11 cellular contexts compared by ENCODE assay signal in the genomic region with DNA sequence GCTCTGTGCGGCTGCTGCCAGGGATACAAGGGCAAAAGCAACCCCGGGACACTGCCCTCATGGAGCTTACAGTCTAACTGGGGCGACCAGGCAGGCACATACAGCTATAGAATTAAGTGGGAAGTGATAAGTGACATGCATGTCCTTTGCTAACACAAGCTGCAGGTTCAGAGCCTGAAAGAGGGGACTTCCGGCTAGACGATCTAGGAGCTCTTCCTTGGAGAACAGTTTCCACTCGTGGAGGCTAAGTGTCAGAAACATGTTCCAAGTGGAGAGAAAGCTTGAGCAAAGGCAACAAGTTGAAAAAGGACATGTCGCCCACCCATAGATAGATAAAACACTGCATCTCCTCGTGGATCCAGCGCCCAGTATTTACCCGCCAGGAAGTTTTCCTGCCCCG. TPM values are rescaled to one million over a fixed set of nuclear protein-coding genes. Genes with fewer than 3 reads are reported as not detected.
DNase-seq lines count a peak whose midpoint lies in the region; ATAC-seq, FAIRE-seq and TF ChIP-seq lines count a peak whose summit lies in the region.
"Had no signal": no experiment of that assay in that cellular context is flagged by ENCODE, and none has a peak within 500 bp of the region (broad histone marks: within the 10 kb centered on the region; RNA-seq: fewer than 3 reads in every experiment).

No MANE protein-coding gene starts in this region.

- H3K79me2 ChIP-seq in HCT116 (ENCODE audit: insufficient read depth, low read length) = no peaks in the 10 kb centered on the region

- no peaks in the 10 kb centered on the region for H3K9me2 ChIP-seq in HCT116 (ENCODE audit: insufficient read depth)

- DNase-seq in HCT116 (ENCODE audit: low read depth, low spot score) (no peak), neural crest cell (ENCODE audit: low read depth, low spot score) (no peak), NCI-H1436 (lab: John Stamatoyannopoulos, UW) (no peak), GM12891 (ENCODE audit: insufficient read length, low spot score) (no peak)
- DNase-seq in stimulated activated CD8-positive, alpha-beta memory T cell treated with anti-CD3 and anti-CD28 coated beads, Interleukin-4, amount 100 ng/mL, for 48 hours = no peak
- DNase-seq: activated CD8-positive, alpha-beta memory T cell treated with anti-CD3 and anti-CD28 coated beads, Interleukin-2, amount 50 U/mL, for 4 hours; NCI-H1105 treated with DMSO at 0.1 percent for 48 hours had no signal

- CTCF ChIA-PET in HCT116 (lab: Charles Lee) = no interaction called here

- no TSS peak for BruUV-seq in HCT116 (replicated peaks; lab: Mats Ljungman, UMichigan)

- no peaks in the 10 kb centered on the region for H3K36me3 ChIP-seq in BLaER1 treated with 17β-estradiol and CSF1 and Interleukin-3, amounts not matched to agents 10 nM and 100 nM
- H3K36me3 ChIP-seq in HCT116 (ENCODE audit: control insufficient read depth in 1 of 2, insufficient read depth in 2 of 2, low read length in 2 of 2) = no peaks in the 10 kb centered on the region
- H3K36me3 ChIP-seq in duodenal mucosa (ENCODE audit: control insufficient read depth in 1 of 2, insufficient read depth in 2 of 2, low read length in 2 of 2) = no peaks in the 10 kb centered on the region

- H3K4me1 ChIP-seq in BLaER1 treated with 17β-estradiol and CSF1 and Interleukin-3, amounts not matched to agents 10 nM and 100 nM = peaks cover 20 to 36% (median 29%) of the 10 kb centered on the region in 10 experiments
- no peaks in the 10 kb centered on the region for H3K4me1 ChIP-seq in HCT116 (ENCODE audit: control insufficient read depth in 1 of 2, insufficient read depth in 2 of 2, low read length in 2 of 2)
- H3K4me1 ChIP-seq in duodenal mucosa (ENCODE audit: control insufficient read depth in 1 of 2, insufficient read depth in 2 of 2, low read length in 2 of 2) = peaks cover 5 to 24% of the 10 kb centered on the region in 2 donors

- H3K4me3 Mint-ChIP-seq in neural crest cell = peak overlapping the region; percentile 50

- TF ChIP-seq POLR2A in HCT116 (IDR thresholded peaks at IDR 0.05; ENCODE audit: borderline replicate concordance, extremely low read depth, insufficient read depth, insufficient read length) (no peak), GM12891 (IDR thresholded peaks at IDR 0.05; ENCODE audit: low read depth, low read length) (no peak)

- peak overlapping the region; percentile 21 to 78 (median 60); a peak in 19 of 22 replicates for H3K4me2 ChIP-seq in BLaER1 treated with 17β-estradiol and CSF1 and Interleukin-3, amounts not matched to agents 10 nM and 100 nM
- H3K4me2 ChIP-seq in HCT116 (ENCODE audit: low read length) = no peak overlapping the region

- H4K20me1 ChIP-seq in BLaER1 treated with 17β-estradiol and CSF1 and Interleukin-3, amounts not matched to agents 10 nM and 100 nM = peaks cover 0 to 90% (median 71%) of the 10 kb centered on the region in 11 experiments; a peak in 18 of 22 replicates
- no peaks in the 10 kb centered on the region for H4K20me1 ChIP-seq in HCT116 (ENCODE audit: insufficient read depth)

- ATAC-seq in HCT116 (no peak), GM18861 (IDR thresholded peaks at IDR 0.05; ENCODE audit: unreplicated experiment) (no peak)

- no peak for FAIRE-seq in GM12891 (lab: Jason Lieb, UNC)

- H3K27ac Mint-ChIP-seq in neural crest cell (ENCODE audit: unreplicated experiment) = no peak overlapping the region

- peak overlapping the region in 7 of 10 experiments; percentile 22 to 50 (median 35); a peak in 7 of 20 replicates for H3K4me3 ChIP-seq in BLaER1 treated with 17β-estradiol and CSF1 and Interleukin-3, amounts not matched to agents 10 nM and 100 nM
- H3K4me3 ChIP-seq in HCT116 (replicated peaks in 1 of 2; ENCODE audit: low read depth in 1 of 2, low read length in 2 of 2) = no peak overlapping the region
- peak overlapping the region; percentile 59 to 76 for H3K4me3 ChIP-seq in duodenal mucosa (ENCODE audit: low read depth in 1 of 2, low read length in 2 of 2)

- H3K27me3 Mint-ChIP-seq in neural crest cell (ENCODE audit: low read depth) = peaks cover 97% of the 10 kb centered on the region

- H3K27me3 ChIP-seq in BLaER1 treated with 17β-estradiol and CSF1 and Interleukin-3, amounts not matched to agents 10 nM and 100 nM = peaks cover 100% of the 10 kb centered on the region in 11 experiments
- H3K27me3 ChIP-seq in HCT116 (ENCODE audit: insufficient read depth, low read length) (peaks cover 9% of the 10 kb centered on the region), duodenal mucosa (ENCODE audit: control insufficient read depth in 1 of 2, insufficient read depth in 2 of 2, low read length in 2 of 2) (peaks cover 84 to 95% of the 10 kb centered on the region in 2 donors)

- H3K9ac ChIP-seq in BLaER1 treated with 17β-estradiol and CSF1 and Interleukin-3, amounts not matched to agents 10 nM and 100 nM = no peak overlapping the region
- H3K9ac ChIP-seq in HCT116 (ENCODE audit: low read length) (no peak overlapping the region), duodenal mucosa (ENCODE audit: low read depth in 1 of 2, low read length in 2 of 2) (peak overlapping the region; percentile 20 to 26)

- TF ChIP-seq RAD21 in HCT116 (IDR thresholded peaks at IDR 0.05; ENCODE audit: low read depth) = no peak

- H3K27ac ChIP-seq in BLaER1 treated with 17β-estradiol and CSF1 and Interleukin-3, amounts not matched to agents 10 nM and 100 nM = no peak overlapping the region
- H3K27ac ChIP-seq in HCT116 (ENCODE audit: low read depth, low read length) (no peak overlapping the region), duodenal mucosa (ENCODE audit: low read depth, low read length) (peak overlapping the region; percentile 52)

- H3K9me3 ChIP-seq in BLaER1 treated with 17β-estradiol and CSF1 and Interleukin-3, amounts not matched to agents 10 nM and 100 nM (replicated peaks in 1 of 11) = peaks cover 25 to 71% (median 38%) of the 10 kb centered on the region in 11 experiments
- H3K9me3 ChIP-seq in HCT116 (ENCODE audit: control insufficient read depth in 1 of 2, insufficient read depth in 1 of 2, low read depth in 1 of 2, low read length in 2 of 2) = no peaks in the 10 kb centered on the region
- H3K9me3 ChIP-seq in duodenal mucosa (ENCODE audit: control insufficient read depth in 1 of 2, low read length in 2 of 2) = no peaks in the 10 kb centered on the region

- RAD21 ChIA-PET in HCT116 (lab: Charles Lee; ENCODE audit: low non-redundant PET in 1 of 2, low total read pairs in 2 of 2, uncharacterized antibody in 2 of 2, unreplicated experiment in 2 of 2) = no interaction called here

- intact Hi-C loops in HCT116 (cut with micrococcal nuclease) = no loop called here

- no peak overlapping the region for H2AFZ ChIP-seq in HCT116 (ENCODE audit: low read depth, low read length, poor library complexity, severe bottlenecking)

- POLR2A ChIA-PET in HCT116 (lab: Charles Lee) = no interaction called here

- peaks cover 11% of the 10 kb centered on the region for H3K36me3 Mint-ChIP-seq in neural crest cell (ENCODE audit: low read depth)

- TF ChIP-seq CTCF in HCT116 (IDR thresholded peaks at IDR 0.05 in 2 of 3, conservative IDR thresholded peaks at IDR 0.05 in 1 of 3; ENCODE audit: borderline replicate concordance in 1 of 3, insufficient read depth in 1 of 3, low read depth in 2 of 3, low read length in 2 of 3) = no peak
- TF ChIP-seq CTCF in neural crest cell (conservative IDR thresholded peaks at IDR 0.05) = no peak

- peaks cover 37% of the 10 kb centered on the region for H3K4me1 Mint-ChIP-seq in neural crest cell

- no peaks in the 10 kb centered on the region for H3K9me3 Mint-ChIP-seq in neural crest cell

TF ChIP-seq in HCT116, 20 proteins besides CTCF, POLR2A, EP300 and RAD21:
- TF ChIP-seq ZFX (IDR thresholded peaks at IDR 0.05) = 0 out of 2 replicates have a peak, but pooled peaks have one; percentile 14
- TF ChIP-seq, protein P1, sequence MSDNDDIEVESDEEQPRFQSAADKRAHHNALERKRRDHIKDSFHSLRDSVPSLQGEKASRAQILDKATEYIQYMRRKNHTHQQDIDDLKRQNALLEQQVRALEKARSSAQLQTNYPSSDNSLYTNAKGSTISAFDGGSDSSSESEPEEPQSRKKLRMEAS (IDR thresholded peaks at IDR 0.05) = no peak

TF ChIP-seq in GM12891, 5 proteins besides CTCF, POLR2A, EP300 and RAD21:
- TF ChIP-seq POU2F2 (IDR thresholded peaks at IDR 0.05; ENCODE audit: low read depth, low read length) (no peak), SPI1 (IDR thresholded peaks at IDR 0.05; ENCODE audit: low read depth, low read length) (no peak), POLR2AphosphoS5 (IDR thresholded peaks at IDR 0.05; ENCODE audit: low read depth, low read length) (no peak), PAX5 (IDR thresholded peaks at IDR 0.05; ENCODE audit: insufficient read depth, low read length, severe bottlenecking) (no peak), TAF1 (IDR thresholded peaks at IDR 0.05; ENCODE audit: low read depth, low read length) (no peak)

RNA-seq across cellular contexts. Expression of a gene that starts 0.5 kb away (rescaled TPM):
- total RNA-seq in HCT116 (2021; ENCODE audit: unreplicated experiment) (not detected), neural crest cell (not detected in 2 replicates)
- not detected in 2 replicates for polyA plus RNA-seq in HCT116 (2012)
- polyA plus RNA-seq in GM12891 (2012; ENCODE audit: low read depth, missing spikeins) = not detected
- polyA plus RNA-seq: BJ had no signal

Comparison
In these comparisons a context has a peak if more than half of its experiments do, and no peak if none do; other contexts are left out.
1. H3K4me3 ChIP-seq: peak in BLaER1 treated with 17β-estradiol and CSF1 and Interleukin-3, amounts not matched to agents 10 nM and 100 nM (7 of 10) and duodenal mucosa (2 of 2); none in HCT116 (0 of 2).
2. H3K9ac ChIP-seq: peak in duodenal mucosa (2 of 2); none in BLaER1 treated with 17β-estradiol and CSF1 and Interleukin-3, amounts not matched to agents 10 nM and 100 nM (0 of 11) and HCT116 (single experiment).